Comparison of ENCODE assay signal across 19 cellular contexts in the genomic region with DNA sequence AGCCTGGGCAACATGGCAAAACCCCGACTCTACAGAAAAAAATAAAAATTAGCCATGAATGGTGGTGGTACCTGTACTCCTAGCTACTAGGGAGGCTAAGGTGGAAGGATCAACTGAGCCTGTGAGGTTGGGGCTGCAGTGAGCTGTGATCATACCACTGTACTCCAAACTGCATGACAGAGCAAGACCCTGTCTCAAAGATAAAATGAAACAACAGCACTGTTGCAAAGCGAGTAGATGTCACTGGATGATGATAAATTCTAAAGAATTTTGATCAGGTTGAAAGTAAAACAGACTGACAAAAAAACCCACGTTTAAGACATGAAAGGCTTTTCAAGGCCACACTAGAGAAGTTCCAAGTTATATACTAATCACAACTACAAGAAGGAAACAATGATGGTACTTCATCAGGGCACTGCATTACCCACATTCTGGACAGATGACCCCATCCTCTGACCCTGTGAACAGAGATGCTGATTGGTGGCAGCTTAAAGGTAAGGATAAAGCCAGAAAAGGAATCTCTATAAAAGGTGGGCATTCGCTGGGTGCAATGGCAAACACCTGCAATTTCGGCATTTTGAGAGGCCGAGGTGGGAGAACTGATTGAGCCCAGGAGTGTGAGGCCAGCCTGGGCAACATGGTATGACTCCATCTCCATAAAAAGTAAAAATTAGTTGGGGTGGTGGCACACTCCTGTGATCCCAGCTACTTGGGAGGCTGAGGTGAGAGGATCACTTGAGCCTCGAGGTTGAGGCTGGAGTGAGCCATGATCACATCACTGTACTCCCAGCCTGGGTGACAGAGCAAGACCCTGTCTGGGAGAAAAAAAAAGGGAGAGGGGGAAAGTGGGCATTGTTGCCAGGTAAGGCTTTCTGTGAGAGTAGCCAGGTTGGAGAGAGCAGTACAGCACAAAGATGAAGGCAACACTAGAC. TPM values are rescaled to one million over a fixed set of nuclear protein-coding genes. Genes with fewer than 3 reads are reported as not detected.
A peak's percentile ranks its signal among the peaks of the same experiment; 100 is the strongest.
DNase-seq lines count a peak whose midpoint lies in the region; ATAC-seq and TF ChIP-seq lines count a peak whose summit lies in the region.
"Had no signal": no experiment of that assay in that cellular context is flagged by ENCODE, and none has a peak within 500 bp of the region (broad histone marks: within the 10 kb centered on the region; RNA-seq: fewer than 3 reads in every experiment).

No MANE protein-coding gene starts in this region.

- H2AK5ac ChIP-seq in trophoblast cell (ENCODE audit: low read length) = no peak overlapping the region

- H3K4ac ChIP-seq in trophoblast cell (ENCODE audit: low read depth, low read length) = peak overlapping the region; percentile 87

- H4K20me1 ChIP-seq in KMS-11 (ENCODE audit: insufficient read depth) = peaks cover 35% of the 10 kb centered on the region

- no peak overlapping the region for H4K91ac ChIP-seq in trophoblast cell (ENCODE audit: low read depth, low read length)

- H3K9me3 ChIP-seq in trophoblast cell (ENCODE audit: insufficient read depth, low read depth, low read length) = no peaks in the 10 kb centered on the region
- H3K9me3 ChIP-seq: ascending aorta, spleen, thoracic aorta had no signal

- ATAC-seq in central memory CD8-positive, alpha-beta T cell (replicated peaks; ENCODE audit: extremely low read depth, poor library complexity, severe bottlenecking) = no peak

- H3K4me3 ChIP-seq in KMS-11 (IDR thresholded peaks at IDR 0.05; ENCODE audit: insufficient read depth, low read depth, low read length) (no peak overlapping the region), trophoblast cell (ENCODE audit: low read depth, low read length) (no peak overlapping the region)
- H3K4me3 ChIP-seq: ascending aorta, lung, spleen, thoracic aorta had no signal

- H3K36me3 ChIP-seq in KMS-11 (ENCODE audit: insufficient read depth) (peaks cover 7% of the 10 kb centered on the region; the same call in 1 of the 2 replicates), trophoblast cell (ENCODE audit: control insufficient read depth in 1 of 2, insufficient read depth in 2 of 2, low read length in 2 of 2) (no peaks in the 10 kb centered on the region)
- H3K36me3 ChIP-seq: ascending aorta, spleen, thoracic aorta had no signal

- H3K27me3 ChIP-seq in KMS-11 (ENCODE audit: insufficient read depth, low read depth) (no peaks in the 10 kb centered on the region), trophoblast cell (ENCODE audit: insufficient read depth, low read length) (no peaks in the 10 kb centered on the region)
- H3K27me3 ChIP-seq: ascending aorta, spleen had no signal

- H2BK12ac ChIP-seq in trophoblast cell (ENCODE audit: low read length) = no peak overlapping the region

- no peak overlapping the region for H2BK120ac ChIP-seq in trophoblast cell (ENCODE audit: insufficient read depth, low read length, poor library complexity)

- no peak for DNase-seq in activated CD4-positive, alpha-beta T cell treated with anti-CD3 and anti-CD28 coated beads, Interleukin-2, amount 10 ng/mL, durations not matched to agents 24 days and 14 days
- DNase-seq in activated CD4-positive, alpha-beta T cell treated with anti-CD3 and anti-CD28 coated beads for 1 hour = no peak
- no peak for DNase-seq in central memory CD8-positive, alpha-beta T cell (ENCODE audit: low spot score in 2 of 2)
- DNase-seq in trophoblast cell = peak in 1 of 2 donors; percentile 17
- no peak for DNase-seq in SKM-1 treated with dmso at 0.1 percent for 144 hours (lab: John Stamatoyannopoulos, UW; ENCODE audit: unreplicated experiment)
- no peak for DNase-seq in NCI-H345 treated with DMSO at 0.1 percent for 48 hours (lab: John Stamatoyannopoulos, UW; ENCODE audit: unreplicated experiment)
- no peak for DNase-seq in G401 (ENCODE audit: low spot score)
- DNase-seq: DMS53; KG1; NCI-H2029 treated with DMSO at 0.1 percent for 48 hours; NCI-H526; SHP77; spleen; stimulated activated CD8-positive, alpha-beta memory T cell treated with anti-CD3 and anti-CD28 coated beads, Interleukin-4, amount 100 ng/mL, for 48 hours had no signal

- H3K9me3 Mint-ChIP-seq in activated CD4-positive, alpha-beta T cell treated with anti-CD3 and anti-CD28 coated beads, Interleukin-2, amount 10 ng/mL, durations not matched to agents 24 days and 14 days = no peaks in the 10 kb centered on the region
- no peaks in the 10 kb centered on the region for H3K9me3 Mint-ChIP-seq in central memory CD8-positive, alpha-beta T cell
- H3K9me3 Mint-ChIP-seq: neural crest cell had no signal

- H2AFZ ChIP-seq in KMS-11 (ENCODE audit: low read depth) (no peak overlapping the region), trophoblast cell (ENCODE audit: insufficient read depth, low read length, poor library complexity) (no peak overlapping the region)

- no peaks in the 10 kb centered on the region for H3K27me3 Mint-ChIP-seq in activated CD4-positive, alpha-beta T cell treated with anti-CD3 and anti-CD28 coated beads, Interleukin-2, amount 10 ng/mL, durations not matched to agents 24 days and 14 days
- H3K27me3 Mint-ChIP-seq in central memory CD8-positive, alpha-beta T cell = no peaks in the 10 kb centered on the region

- no peak overlapping the region for H2BK5ac ChIP-seq in trophoblast cell (ENCODE audit: low read depth, low read length, poor library complexity)

- peaks cover 96% of the 10 kb centered on the region for H3K4me1 ChIP-seq in KMS-11 (ENCODE audit: low read depth, poor library complexity, severe bottlenecking)
- peaks cover 0 to 3% of the 10 kb centered on the region in 2 experiments for H3K4me1 ChIP-seq in trophoblast cell (ENCODE audit: control insufficient read depth in 1 of 2, insufficient read depth in 2 of 2, low read length in 2 of 2)

- no peak overlapping the region for H4K8ac ChIP-seq in trophoblast cell (ENCODE audit: low read depth, low read length)

- H3K4me2 ChIP-seq in KMS-11 = no peak overlapping the region; the same call in 1 of the 2 replicates
- no peak overlapping the region for H3K4me2 ChIP-seq in trophoblast cell (ENCODE audit: low read length)

- H3K27ac ChIP-seq in KMS-11 (peak overlapping the region; percentile 5; the same call in 1 of the 2 replicates), trophoblast cell (ENCODE audit: low read depth, low read length) (no peak overlapping the region)
- H3K27ac ChIP-seq: ascending aorta, spleen, thoracic aorta had no signal

- TF ChIP-seq CTCF in KMS-11 (conservative IDR thresholded peaks at IDR 0.05; ENCODE audit: low read depth, low read length) = no peak

- no peak overlapping the region for H3K9ac ChIP-seq in KMS-11
- H3K9ac ChIP-seq in trophoblast cell (ENCODE audit: low read length) = no peak overlapping the region

- H4K12ac ChIP-seq in trophoblast cell (ENCODE audit: low read depth, low read length) = no peak overlapping the region

- no peak overlapping the region for H3K18ac ChIP-seq in trophoblast cell (ENCODE audit: low read length)

- H3K79me2 ChIP-seq in KMS-11 (ENCODE audit: insufficient read depth, low read depth) = peaks cover 98% of the 10 kb centered on the region
- H3K79me2 ChIP-seq in trophoblast cell (ENCODE audit: control insufficient read depth, insufficient read depth, low read length, poor library complexity) = peaks cover 20% of the 10 kb centered on the region

- intact Hi-C loops in activated CD4-positive, alpha-beta T cell treated with anti-CD3 and anti-CD28 coated beads, Interleukin-2, amount 10 ng/mL, durations not matched to agents 24 days and 14 days (cut with micrococcal nuclease) = loop anchor here (2.0 kb wide), 1 partner anchor 13 kb away; no protein-coding TSS in a partner anchor

- H3K23ac ChIP-seq in trophoblast cell (ENCODE audit: low read length) = no peak overlapping the region

- H3K4me1 Mint-ChIP-seq in activated CD4-positive, alpha-beta T cell treated with anti-CD3 and anti-CD28 coated beads, Interleukin-2, amount 10 ng/mL, durations not matched to agents 24 days and 14 days = peaks cover 45% of the 10 kb centered on the region
- H3K4me1 Mint-ChIP-seq in central memory CD8-positive, alpha-beta T cell = peaks cover 75% of the 10 kb centered on the region

- in situ Hi-C loops in G401 (cut with HindIII; ENCODE audit: low sequenced_read_pairs) = no loop called here

- peaks cover 2% of the 10 kb centered on the region for H3K79me1 ChIP-seq in trophoblast cell (ENCODE audit: low read length)

- peak overlapping the region; percentile 76 for H3K27ac Mint-ChIP-seq in activated CD4-positive, alpha-beta T cell treated with anti-CD3 and anti-CD28 coated beads, Interleukin-2, amount 10 ng/mL, durations not matched to agents 24 days and 14 days
- peak overlapping the region; percentile 93 for H3K27ac Mint-ChIP-seq in central memory CD8-positive, alpha-beta T cell (ENCODE audit: low read depth)

- WGBS in trophoblast cell (ENCODE audit: extremely low coverage, insufficient coverage, insufficient read length) = no CpG with 5 or more reads among the region's 7 CpGs

- peak overlapping the region; percentile 31 for H3K4me3 Mint-ChIP-seq in activated CD4-positive, alpha-beta T cell treated with anti-CD3 and anti-CD28 coated beads, Interleukin-2, amount 10 ng/mL, durations not matched to agents 24 days and 14 days
- H3K4me3 Mint-ChIP-seq in central memory CD8-positive, alpha-beta T cell = peak overlapping the region; percentile 26
- H3K4me3 Mint-ChIP-seq: neural crest cell had no signal

- peaks cover 39% of the 10 kb centered on the region for H3K36me3 Mint-ChIP-seq in activated CD4-positive, alpha-beta T cell treated with anti-CD3 and anti-CD28 coated beads, Interleukin-2, amount 10 ng/mL, durations not matched to agents 24 days and 14 days (ENCODE audit: low read depth)
- H3K36me3 Mint-ChIP-seq in central memory CD8-positive, alpha-beta T cell (ENCODE audit: insufficient read depth) = peaks cover 9% of the 10 kb centered on the region

- H3K14ac ChIP-seq in trophoblast cell (ENCODE audit: low read length) = no peak overlapping the region

RNA-seq across cellular contexts. Expression of a gene that starts 59.2 kb away (rescaled TPM):
- total RNA-seq in activated CD4-positive, alpha-beta T cell treated with anti-CD3 and anti-CD28 coated beads, Interleukin-2, amount 10 ng/mL, durations not matched to agents 24 days and 14 days = 160 and 178 TPM in 2 replicates
- polyA plus RNA-seq in trophoblast cell (2013) = 50.0 and 57.9 TPM in 2 replicates
- total RNA-seq in G401 (2014; rRNA removed; shearing (Covaris generic)) = 49.7 and 68.1 TPM in 2 replicates
